In the genomic region with DNA sequence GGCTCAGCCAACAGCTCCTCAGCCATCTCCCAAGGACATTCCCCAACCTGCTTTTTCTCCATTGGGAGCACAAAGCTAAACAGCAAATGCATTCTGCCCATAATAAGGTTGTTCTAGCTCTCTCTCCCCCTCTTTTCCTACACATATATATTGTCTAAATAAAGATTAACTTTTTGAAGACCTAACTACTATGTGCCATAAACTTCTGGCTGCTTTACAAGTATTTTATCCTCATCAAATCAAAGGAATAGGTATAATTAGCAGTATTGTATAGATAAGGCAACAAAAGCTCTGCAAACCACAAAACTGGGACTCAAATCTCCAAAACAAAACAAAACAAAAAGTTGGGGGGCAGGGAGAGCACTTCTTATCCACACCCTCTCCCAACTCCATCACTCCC, we compare ENCODE assay signal across 13 cellular contexts.
"Had no signal": no experiment of that assay in that cellular context is flagged by ENCODE, and none has a peak within 500 bp of the region (broad histone marks: within the 10 kb centered on the region; RNA-seq: fewer than 3 reads in every experiment).

No MANE protein-coding gene starts in this region.

- H3K4me3 Mint-ChIP-seq: activated CD4-positive, alpha-beta memory T cell treated with anti-CD3 and anti-CD28 coated beads for 36 hours; activated CD8-positive, alpha-beta memory T cell treated with anti-CD3 and anti-CD28 coated beads, Interleukin-2, amount 10 ng/mL, durations not matched to agents 7 days and 5 days; T-helper 1 cell treated with Interleukin-12 subunit alpha and Interleukin-12 subunit beta and Interleukin-4 antibody, amounts not matched to agents 30 μg/mL and 1 μg/mL, for 36 hours had no signal

- H3K4me3 ChIP-seq: cardiac muscle cell, lung, pancreas, tibial artery had no signal

- H3K27me3 ChIP-seq: cardiac muscle cell, pancreas, tibial artery had no signal

- H3K27me3 Mint-ChIP-seq: activated CD4-positive, alpha-beta memory T cell treated with anti-CD3 and anti-CD28 coated beads for 36 hours; activated CD8-positive, alpha-beta memory T cell treated with anti-CD3 and anti-CD28 coated beads, Interleukin-2, amount 10 ng/mL, durations not matched to agents 7 days and 5 days had no signal

- H3K27ac Mint-ChIP-seq: activated CD4-positive, alpha-beta memory T cell treated with anti-CD3 and anti-CD28 coated beads for 36 hours; activated CD8-positive, alpha-beta memory T cell treated with anti-CD3 and anti-CD28 coated beads, Interleukin-2, amount 10 ng/mL, durations not matched to agents 7 days and 5 days; T-helper 1 cell treated with Interleukin-12 subunit alpha and Interleukin-12 subunit beta and Interleukin-4 antibody, amounts not matched to agents 30 μg/mL and 1 μg/mL, for 36 hours had no signal

- H3K9me3 ChIP-seq: pancreas, tibial artery had no signal

- DNase-seq: activated CD4-positive, alpha-beta memory T cell treated with anti-CD3 and anti-CD28 coated beads for 36 hours; activated CD8-positive, alpha-beta memory T cell treated with anti-CD3 and anti-CD28 coated beads, Interleukin-2, amount 10 ng/mL, durations not matched to agents 7 days and 5 days; activated naive CD4-positive, alpha-beta T cell treated with anti-CD3 and anti-CD28 coated beads, Interleukin-2, amount 50 U/mL, for 16 hours; activated T-cell treated with anti-CD3 and anti-CD28 coated beads, Interleukin-2, amount 50 U/mL, for 1 hour; midbrain; pancreas; stimulated activated CD4-positive, alpha-beta T cell treated with anti-CD3 and anti-CD28 coated beads, Interleukin-12 subunit alpha, Interleukin-12 subunit beta, amount 100 ng/mL, for 4 hours; stimulated activated CD4-positive, alpha-beta T cell treated with anti-CD3 and anti-CD28 coated beads, Interleukin-2, amount 100 ng/mL, for 24 hours; tibial artery; WERI-Rb-1 had no signal

- ATAC-seq: activated CD8-positive, alpha-beta memory T cell treated with anti-CD3 and anti-CD28 coated beads, Interleukin-2, amount 10 ng/mL, durations not matched to agents 7 days and 5 days; pancreas had no signal

- H3K36me3 ChIP-seq: cardiac muscle cell, pancreas, tibial artery, WERI-Rb-1 had no signal

- H3K27ac ChIP-seq: cardiac muscle cell, pancreas, tibial artery, WERI-Rb-1 had no signal
